Comparison of ENCODE assay signal across 7 cellular contexts in genomic region chr3:10116138-10116460, GRCh38. TPM values are rescaled to one million over a fixed set of nuclear protein-coding genes. Genes with fewer than 3 reads are reported as not detected.
A peak's percentile ranks its signal among the peaks of the same experiment; 100 is the strongest.
DNase-seq lines count a peak whose midpoint lies in the region; ATAC-seq and TF ChIP-seq lines count a peak whose summit lies in the region.

No MANE protein-coding gene starts in this region.

- H3K4me3 ChIP-seq in GM08714 (ENCODE audit: low read length), result peak overlapping the region; percentile 78

- H3K9me3 Mint-ChIP-seq in T-cell (no peaks in the 10 kb centered on the region), osteocyte (ENCODE audit: unreplicated experiment) (no peaks in the 10 kb centered on the region)

- H3K4me1 Mint-ChIP-seq in T-cell, result peaks cover 44 to 51% (median 50%) of the 10 kb centered on the region in 3 donors
- H3K4me1 Mint-ChIP-seq in osteocyte (ENCODE audit: unreplicated experiment), result peaks cover 29% of the 10 kb centered on the region

- H3K27me3 Mint-ChIP-seq in T-cell (no peaks in the 10 kb centered on the region), osteocyte (ENCODE audit: unreplicated experiment) (no peaks in the 10 kb centered on the region)

- DNase-seq in T-cell (peak in 1 of 34 experiments; percentile 6), fibroblast of peridontal ligament (ENCODE audit: extremely low read depth) (peak; percentile 49), osteocyte (ENCODE audit: extremely low spot score, unreplicated experiment) (no peak), mucosa of gallbladder (ENCODE audit: low spot score) (no peak)

- peak; percentile 21 for ATAC-seq in HG02970 (IDR thresholded peaks at IDR 0.05; ENCODE audit: low FRiP score, unreplicated experiment)
- no peak for ATAC-seq in T-cell (replicated peaks in 1 of 4)
- ATAC-seq in HG03571 (IDR thresholded peaks at IDR 0.05; ENCODE audit: unreplicated experiment), result no peak

- POLR2A ChIA-PET in T-cell (lab: Charles Lee), result no interaction called here

- H3K27ac Mint-ChIP-seq in T-cell, result peak overlapping the region; percentile 97 to 99
- H3K27ac Mint-ChIP-seq in osteocyte (ENCODE audit: unreplicated experiment), result peak overlapping the region; percentile 96

- TF ChIP-seq CTCF in osteocyte (IDR thresholded peaks at IDR 0.05), result no peak

- CTCF ChIA-PET in T-cell (lab: Charles Lee), result interaction anchor here in 1 of 2 donors (0.6 to 2.0 kb wide), 2 partner anchors 147 to 161 kb away, joined by 3 to 4 read pairs; no protein-coding TSS in a partner anchor

- H3K4me3 Mint-ChIP-seq in T-cell (peak overlapping the region; percentile 99), osteocyte (ENCODE audit: unreplicated experiment) (peak overlapping the region; percentile 99)

- H3K36me3 Mint-ChIP-seq in T-cell (peaks cover 11% of the 10 kb centered on the region), osteocyte (ENCODE audit: unreplicated experiment) (peaks cover 8% of the 10 kb centered on the region)

RNA-seq across cellular contexts. Expression of gene BRK1, which starts 0.6 kb away (rescaled TPM):
- total RNA-seq in T-cell (10 to 100 TPM; 53.9 to 74.9 (median 60.9) TPM), osteocyte (140 and 144 TPM in 2 replicates), mucosa of gallbladder (126 TPM)

RNA-seq across cellular contexts. Expression of gene FANCD2OS, which starts 8.0 kb away (rescaled TPM):
- total RNA-seq in T-cell (not detected), osteocyte (not detected in 2 replicates), mucosa of gallbladder (not detected)

RNA-seq across cellular contexts. Expression of gene VHL, which starts 25.5 kb away (rescaled TPM):
- total RNA-seq in T-cell (10 to 100 TPM; 57.2 to 75.0 (median 59.8) TPM), osteocyte (52.2 and 53.0 TPM in 2 replicates), mucosa of gallbladder (47.2 TPM)

RNA-seq across cellular contexts. Expression of gene IRAK2, which starts 48.6 kb away (rescaled TPM):
- 1 to 10 TPM; 2.9 to 5.0 (median 3.7) TPM for total RNA-seq in T-cell
- total RNA-seq in osteocyte, result 1.3 and 1.5 TPM in 2 replicates
- total RNA-seq in mucosa of gallbladder, result 2.7 TPM
